13 cellular contexts compared by ENCODE assay signal in the genomic region with DNA sequence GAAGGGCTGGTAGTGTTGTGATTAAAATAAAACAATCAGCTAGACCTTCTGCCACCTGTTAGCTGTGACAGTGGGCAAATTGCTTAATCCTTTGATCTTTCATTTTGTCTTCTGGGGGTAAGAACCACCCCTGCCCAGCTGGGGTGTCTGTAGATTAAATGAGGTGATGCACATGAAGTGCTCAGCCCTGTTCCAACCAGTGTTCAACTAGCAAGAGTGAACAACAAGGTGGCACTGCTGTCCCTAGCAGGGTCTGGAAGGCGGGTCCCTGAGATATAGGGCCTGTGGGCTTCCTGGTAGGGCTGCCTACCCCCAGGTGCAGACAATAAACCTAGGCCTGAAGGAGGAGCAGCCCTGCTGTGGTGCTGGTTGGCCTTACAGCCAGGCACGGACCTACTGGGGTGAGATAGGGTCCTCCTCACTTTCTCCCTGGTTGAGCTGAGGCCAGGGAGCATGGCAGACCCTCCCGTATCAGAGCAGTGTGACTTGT.
DNase-seq lines count a peak whose midpoint lies in the region; ATAC-seq and TF ChIP-seq lines count a peak whose summit lies in the region.
"Had no signal": no experiment of that assay in that cellular context is flagged by ENCODE, and none has a peak within 500 bp of the region (broad histone marks: within the 10 kb centered on the region; RNA-seq: fewer than 3 reads in every experiment).

No MANE protein-coding gene starts in this region.

- H3K14ac ChIP-seq in mesenchymal stem cell (ENCODE audit: low read length in 2 of 2) = no peak overlapping the region

- H3K79me2 ChIP-seq in HCT116 (ENCODE audit: insufficient read depth, low read length) = no peaks in the 10 kb centered on the region

- DNase-seq in HCT116 (ENCODE audit: low read depth, low spot score) = no peak
- DNase-seq in NCI-H82 (lab: John Stamatoyannopoulos, UW) = peak; percentile 89
- DNase-seq in mesenchymal stem cell = no peak
- DNase-seq in T-helper 17 cell = no peak
- DNase-seq in iPS-NIHi7 (ENCODE audit: extremely low spot score) = no peak
- DNase-seq: NCI-H446 treated with DMSO at 0.1 percent for 48 hours, occipital lobe had no signal

- ATAC-seq in HCT116 (no peak), HG02763 (IDR thresholded peaks at IDR 0.05; ENCODE audit: unreplicated experiment) (no peak), T-helper 17 cell (no peak), HG03342 (IDR thresholded peaks at IDR 0.05; ENCODE audit: unreplicated experiment) (no peak)

- H3K27ac ChIP-seq in BLaER1 treated with 17β-estradiol and CSF1 and Interleukin-3, amounts not matched to agents 10 nM and 100 nM = peak overlapping the region in 3 of 11 experiments; percentile 1 to 45 (median 25); a peak in 3 of 22 replicates
- H3K27ac ChIP-seq in HCT116 (ENCODE audit: low read depth, low read length) (no peak overlapping the region), mesenchymal stem cell (ENCODE audit: low read length, poor library complexity, severe bottlenecking) (no peak overlapping the region)
- H3K27ac ChIP-seq: ascending aorta, SK-N-MC had no signal

- H3K4me1 ChIP-seq in BLaER1 treated with 17β-estradiol and CSF1 and Interleukin-3, amounts not matched to agents 10 nM and 100 nM = peaks cover 8 to 69% (median 52%) of the 10 kb centered on the region in 10 experiments
- H3K4me1 ChIP-seq in HCT116 (ENCODE audit: control insufficient read depth in 1 of 2, insufficient read depth in 2 of 2, low read length in 2 of 2) = peaks cover 0 to 10% of the 10 kb centered on the region in 2 experiments; a peak in 1 of 4 replicates
- peaks cover 12% of the 10 kb centered on the region for H3K4me1 ChIP-seq in mesenchymal stem cell (ENCODE audit: control insufficient read depth, insufficient read depth, low read depth, low read length)

- no peak for TF ChIP-seq POLR2A in HCT116 (IDR thresholded peaks at IDR 0.05; ENCODE audit: borderline replicate concordance, extremely low read depth, insufficient read depth, insufficient read length)

- peaks cover 18% of the 10 kb centered on the region for H3K4me1 Mint-ChIP-seq in T-helper 17 cell

- no TSS peak for BruUV-seq in HCT116 (replicated peaks; lab: Mats Ljungman, UMichigan)

- WGBS in mesenchymal stem cell = 88% methylated on average over 3 of the region's 3 CpGs

- H4K91ac ChIP-seq in mesenchymal stem cell (ENCODE audit: low read length) = peak overlapping the region; percentile 64

- no peak overlapping the region for H3K27ac Mint-ChIP-seq in T-helper 17 cell
- H3K27ac Mint-ChIP-seq: IgD-negative memory B cell had no signal

- H3K18ac ChIP-seq in mesenchymal stem cell (ENCODE audit: low read depth in 1 of 2, low read length in 2 of 2) = no peak overlapping the region

- no peaks in the 10 kb centered on the region for H3K27me3 Mint-ChIP-seq in T-helper 17 cell

- peak overlapping the region in 1 of 2 experiments; percentile 10 for H3K4ac ChIP-seq in mesenchymal stem cell (ENCODE audit: low read depth in 1 of 2, low read length in 2 of 2)

- H3K9ac ChIP-seq in BLaER1 treated with 17β-estradiol and CSF1 and Interleukin-3, amounts not matched to agents 10 nM and 100 nM = peak overlapping the region in 6 of 11 experiments; percentile 4 to 53 (median 28); a peak in 7 of 22 replicates
- H3K9ac ChIP-seq in HCT116 (ENCODE audit: low read length) (no peak overlapping the region), mesenchymal stem cell (ENCODE audit: low read length) (no peak overlapping the region)

- H3K4me3 Mint-ChIP-seq in T-helper 17 cell = no peak overlapping the region
- H3K4me3 Mint-ChIP-seq: IgD-negative memory B cell had no signal

- no peak overlapping the region for H2BK12ac ChIP-seq in mesenchymal stem cell (ENCODE audit: low read length in 2 of 2)

- intact Hi-C loops in HCT116 (cut with micrococcal nuclease) = loop anchor here (5.0 kb wide), 1 partner anchor 106 kb away; no protein-coding TSS in a partner anchor

- peaks cover 4% of the 10 kb centered on the region for H3K36me3 Mint-ChIP-seq in T-helper 17 cell (ENCODE audit: low read depth)
- H3K36me3 Mint-ChIP-seq: IgD-negative memory B cell had no signal

- peaks cover 0 to 51% (median 0%) of the 10 kb centered on the region in 11 experiments; a peak in 3 of 22 replicates for H4K20me1 ChIP-seq in BLaER1 treated with 17β-estradiol and CSF1 and Interleukin-3, amounts not matched to agents 10 nM and 100 nM
- no peaks in the 10 kb centered on the region; the same call in 1 of the 2 replicates for H4K20me1 ChIP-seq in HCT116 (ENCODE audit: insufficient read depth)

- peak overlapping the region in 7 of 11 experiments; percentile 14 to 64 (median 39); a peak in 11 of 22 replicates for H3K4me2 ChIP-seq in BLaER1 treated with 17β-estradiol and CSF1 and Interleukin-3, amounts not matched to agents 10 nM and 100 nM
- H3K4me2 ChIP-seq in HCT116 (ENCODE audit: low read length) (no peak overlapping the region), mesenchymal stem cell (ENCODE audit: low read length, poor library complexity, severe bottlenecking) (no peak overlapping the region)

- H3K23ac ChIP-seq in mesenchymal stem cell (ENCODE audit: low read length in 2 of 2) = no peak overlapping the region

- H3K9me2 ChIP-seq in HCT116 (ENCODE audit: insufficient read depth) = no peaks in the 10 kb centered on the region

- CTCF ChIA-PET in HCT116 (lab: Charles Lee) = no interaction called here

- peaks cover 26% of the 10 kb centered on the region for H3K79me1 ChIP-seq in mesenchymal stem cell (replicated peaks; ENCODE audit: low read length, poor library complexity, severe bottlenecking)

- no peak overlapping the region for H2AK5ac ChIP-seq in mesenchymal stem cell (ENCODE audit: low read length, severe bottlenecking)

- H4K8ac ChIP-seq in mesenchymal stem cell (ENCODE audit: low read length) = peak overlapping the region; percentile 21

- RAD21 ChIA-PET in HCT116 (lab: Charles Lee; ENCODE audit: low non-redundant PET in 1 of 2, low total read pairs in 2 of 2, uncharacterized antibody in 2 of 2, unreplicated experiment in 2 of 2) = no interaction called here

- no peak overlapping the region for H2BK5ac ChIP-seq in mesenchymal stem cell (ENCODE audit: low read depth, low read length, poor library complexity, severe bottlenecking)

- no peak overlapping the region for H2BK120ac ChIP-seq in mesenchymal stem cell (ENCODE audit: low read depth, low read length)

- no peak for TF ChIP-seq CTCF in HCT116 (IDR thresholded peaks at IDR 0.05 in 2 of 3, conservative IDR thresholded peaks at IDR 0.05 in 1 of 3; ENCODE audit: borderline replicate concordance in 1 of 3, insufficient read depth in 1 of 3, low read depth in 2 of 3, low read length in 2 of 3)

- H2AFZ ChIP-seq in HCT116 (ENCODE audit: low read depth, low read length, poor library complexity, severe bottlenecking) (no peak overlapping the region), mesenchymal stem cell (ENCODE audit: low read depth, low read length) (no peak overlapping the region)

- no peak overlapping the region for H2BK15ac ChIP-seq in mesenchymal stem cell (ENCODE audit: low read depth, poor library complexity, severe bottlenecking)

- H3K4me3 ChIP-seq in BLaER1 treated with 17β-estradiol and CSF1 and Interleukin-3, amounts not matched to agents 10 nM and 100 nM = no peak overlapping the region
- H3K4me3 ChIP-seq in HCT116 (replicated peaks in 1 of 2; ENCODE audit: low read depth in 1 of 2, low read length in 2 of 2) = no peak overlapping the region
- H3K4me3 ChIP-seq in mesenchymal stem cell (ENCODE audit: insufficient read depth in 1 of 2, low read depth in 1 of 2, low read length in 2 of 2) = no peak overlapping the region
- H3K4me3 ChIP-seq: ascending aorta, SK-N-MC had no signal

- TF ChIP-seq RAD21 in HCT116 (IDR thresholded peaks at IDR 0.05; ENCODE audit: low read depth) = peak; percentile 11; the same call in 1 of the 2 replicates

- POLR2A ChIA-PET in HCT116 (lab: Charles Lee) = no interaction called here

- peaks cover 0 to 5% (median 0%) of the 10 kb centered on the region in 11 experiments; a peak in 1 of 22 replicates for H3K36me3 ChIP-seq in BLaER1 treated with 17β-estradiol and CSF1 and Interleukin-3, amounts not matched to agents 10 nM and 100 nM
- no peaks in the 10 kb centered on the region for H3K36me3 ChIP-seq in HCT116 (ENCODE audit: control insufficient read depth in 1 of 2, insufficient read depth in 2 of 2, low read length in 2 of 2)
- H3K36me3 ChIP-seq in mesenchymal stem cell (ENCODE audit: control insufficient read depth in 1 of 2, insufficient read depth in 2 of 2, low read depth in 1 of 2, low read length in 2 of 2) = no peaks in the 10 kb centered on the region
- H3K36me3 ChIP-seq: ascending aorta had no signal

- H3K27me3 ChIP-seq in BLaER1 treated with 17β-estradiol and CSF1 and Interleukin-3, amounts not matched to agents 10 nM and 100 nM = no peaks in the 10 kb centered on the region
- H3K27me3 ChIP-seq in HCT116 (ENCODE audit: insufficient read depth, low read length) (no peaks in the 10 kb centered on the region), mesenchymal stem cell (ENCODE audit: control insufficient read depth in 1 of 2, insufficient read depth in 1 of 2, low read length in 2 of 2) (no peaks in the 10 kb centered on the region)
- H3K27me3 ChIP-seq: ascending aorta had no signal

- no peaks in the 10 kb centered on the region for H3K9me3 ChIP-seq in BLaER1 treated with 17β-estradiol and CSF1 and Interleukin-3, amounts not matched to agents 10 nM and 100 nM (replicated peaks in 1 of 11)
- no peaks in the 10 kb centered on the region for H3K9me3 ChIP-seq in HCT116 (ENCODE audit: control insufficient read depth in 1 of 2, insufficient read depth in 1 of 2, low read depth in 1 of 2, low read length in 2 of 2)
- no peaks in the 10 kb centered on the region for H3K9me3 ChIP-seq in mesenchymal stem cell (ENCODE audit: control insufficient read depth, low read length)
- H3K9me3 ChIP-seq in T-helper 17 cell (ENCODE audit: control insufficient read depth, low read length, poor library complexity, severe bottlenecking) = no peaks in the 10 kb centered on the region
- H3K9me3 ChIP-seq: ascending aorta had no signal

TF ChIP-seq in HCT116, 20 proteins besides CTCF, POLR2A, EP300 and RAD21:
- TF ChIP-seq EGR1 (IDR thresholded peaks at IDR 0.05; ENCODE audit: low read depth) = no peak
- no peak for TF ChIP-seq POLR2AphosphoS5 (IDR thresholded peaks at IDR 0.05; ENCODE audit: low read depth, low read length)

Comparison
In these comparisons a context has a peak if more than half of its experiments do, and no peak if none do; other contexts are left out.
1. H3K4me2 ChIP-seq: peak in BLaER1 treated with 17β-estradiol and CSF1 and Interleukin-3, amounts not matched to agents 10 nM and 100 nM (7 of 11); none in HCT116 (single experiment) and mesenchymal stem cell (single experiment).
2. H3K9ac ChIP-seq: peak in BLaER1 treated with 17β-estradiol and CSF1 and Interleukin-3, amounts not matched to agents 10 nM and 100 nM (6 of 11); none in HCT116 (single experiment) and mesenchymal stem cell (single experiment).